ENCODE assay signal across 10 cellular contexts in genomic region chr2:42602218-42602936, GRCh38. TPM values are rescaled to one million over a fixed set of nuclear protein-coding genes. Genes with fewer than 3 reads are reported as not detected.
DNase-seq lines count a peak whose midpoint lies in the region; ATAC-seq, FAIRE-seq and TF ChIP-seq lines count a peak whose summit lies in the region.
"Had no signal": no experiment of that assay in that cellular context is flagged by ENCODE, and none has a peak within 500 bp of the region (broad histone marks: within the 10 kb centered on the region; RNA-seq: fewer than 3 reads in every experiment).

No MANE protein-coding gene starts in this region.

- H2BK5ac ChIP-seq in H1 (ENCODE audit: low read depth, low read length): no peak overlapping the region

- H4K8ac ChIP-seq in H1 (ENCODE audit: extremely low read depth, insufficient read depth, low read length): no peak overlapping the region

- no peak overlapping the region for H3K18ac ChIP-seq in H1 (ENCODE audit: extremely low read depth, low read length)

- H2BK12ac ChIP-seq in H1 (ENCODE audit: low read depth, low read length): no peak overlapping the region

- H3K4me1 ChIP-seq in H1 (replicated peaks in 1 of 4; ENCODE audit: control insufficient read depth in 3 of 4, insufficient read depth in 4 of 4, low read length in 3 of 4) (peaks cover 0 to 4% (median 0%) of the 10 kb centered on the region in 4 experiments; a peak in 1 of 7 replicates), foreskin keratinocyte (no peaks in the 10 kb centered on the region)

- H3K27me3 ChIP-seq in H1 (replicated peaks in 1 of 4; ENCODE audit: control insufficient read depth in 3 of 4, extremely low read depth in 1 of 4, insufficient read depth in 3 of 4, low read length in 3 of 4) (no peaks in the 10 kb centered on the region), foreskin keratinocyte (no peaks in the 10 kb centered on the region)

- WGBS in H1 (ENCODE audit: extremely low coverage in 1 of 2, insufficient coverage in 1 of 2, insufficient read length in 1 of 2, insufficient replicate concordance in 2 of 2, low coverage in 1 of 2, low lambda C conversion rate in 2 of 2, missing lambda C conversion rate in 1 of 2), 2 experiments: 85% methylated on average over 3 of the region's 3 CpGs; no CpG with 5 or more reads in 1 of the 2 experiments

- no peak overlapping the region for H3K9ac ChIP-seq in H1 (replicated peaks in 1 of 4; ENCODE audit: extremely low read depth in 1 of 4, low read depth in 3 of 4, low read length in 3 of 4)

- no peak overlapping the region for H4K5ac ChIP-seq in H1 (ENCODE audit: insufficient read length, low read depth, low read length)

- no peak for FAIRE-seq in H1 (lab: Jason Lieb, UNC)

- H2BK15ac ChIP-seq in H1 (ENCODE audit: low read length): no peak overlapping the region

- DNase-seq in DMS153 (lab: John Stamatoyannopoulos, UW) (peak; percentile 50), NCI-H2196 (lab: John Stamatoyannopoulos, UW; ENCODE audit: unreplicated experiment) (peak; percentile 68), H1 (ENCODE audit: low read depth in 1 of 2, low spot score in 2 of 2) (no peak), foreskin keratinocyte (no peak), midbrain (lab: John Stamatoyannopoulos, UW) (no peak), left cardiac atrium (no peak)
- DNase-seq in activated effector memory CD4-positive, alpha-beta T cell treated with anti-CD3 and anti-CD28 coated beads, Interleukin-2, amount 50 U/mL, for 16 hours: no peak
- DNase-seq: cortex of kidney; stimulated activated CD4-positive, alpha-beta T cell treated with anti-CD3 and anti-CD28 coated beads, Interleukin-4, amount 100 ng/mL, for 1 hour had no signal

- ATAC-seq in HG02642 (IDR thresholded peaks at IDR 0.05; ENCODE audit: poor library complexity, unreplicated experiment) (peak; percentile 42), foreskin keratinocyte (no peak), left cardiac atrium (no peak)

- H3K4ac ChIP-seq in H1 (replicated peaks; ENCODE audit: insufficient read length, low read depth, low read length): no peak overlapping the region

- no peak for TF ChIP-seq POLR2A in H1 (IDR thresholded peaks at IDR 0.05; ENCODE audit: control extremely low read depth in 1 of 2, low read depth in 2 of 2, low read length in 2 of 2)

- H3K14ac ChIP-seq in H1 (ENCODE audit: insufficient read length): no peak overlapping the region

- TF ChIP-seq EP300 in H1 (IDR thresholded peaks at IDR 0.05; ENCODE audit: borderline replicate concordance in 1 of 2, low read depth in 2 of 2, low read length in 2 of 2): no peak

- POLR2A ChIA-PET in H1 (lab: Charles Lee; ENCODE audit: partially characterized antibody): interaction anchor here (0.8 to 2.1 kb wide), 8 partner anchors 10 to 47 kb away, joined by 3 to 9 read pairs (median 4); no protein-coding TSS in a partner anchor

- H2AK5ac ChIP-seq in H1 (ENCODE audit: low read depth, low read length): no peak overlapping the region

- no peak overlapping the region for H3K27ac ChIP-seq in H1 (ENCODE audit: low read depth, low read length)
- no peak overlapping the region for H3K27ac ChIP-seq in foreskin keratinocyte

- H3K4me2 ChIP-seq in H1 (ENCODE audit: insufficient read depth in 1 of 2, low read depth in 2 of 2, low read length in 2 of 2): no peak overlapping the region

- H3K56ac ChIP-seq in H1 (replicated peaks; ENCODE audit: insufficient read length, low read depth, low read length): no peak overlapping the region

- no peak overlapping the region for H2AFZ ChIP-seq in H1 (ENCODE audit: low read length)

- no peaks in the 10 kb centered on the region for H3K23me2 ChIP-seq in H1 (ENCODE audit: low read depth, low read length)

- intact Hi-C loops in left cardiac atrium (cut with DNase I): no loop called here

- no peak overlapping the region for H3K4me3 ChIP-seq in H1 (ENCODE audit: extremely low read depth in 1 of 4, insufficient read depth in 2 of 4, low read depth in 3 of 4, low read length in 4 of 4)

- no peak for TF ChIP-seq CTCF in H1 (IDR thresholded peaks at IDR 0.05; ENCODE audit: control extremely low read depth in 1 of 3, insufficient read depth in 1 of 3, low read depth in 1 of 3, low read length in 3 of 3)
- no peak for TF ChIP-seq CTCF in foreskin keratinocyte (conservative IDR thresholded peaks at IDR 0.05)

- no peak overlapping the region for H3K23ac ChIP-seq in H1 (ENCODE audit: insufficient read length)

- H3K79me2 ChIP-seq in H1 (ENCODE audit: control insufficient read depth in 1 of 2, insufficient read depth in 2 of 2, low read length in 2 of 2): peaks cover 11 to 71% of the 10 kb centered on the region in 2 experiments

- H3K79me1 ChIP-seq in H1 (ENCODE audit: low read depth, low read length): no peaks in the 10 kb centered on the region; the same call in none of the 2 replicates

- H2BK120ac ChIP-seq in H1 (replicated peaks; ENCODE audit: low read depth, low read length): no peak overlapping the region

- H3K36me3 ChIP-seq in H1 (ENCODE audit: control insufficient read depth in 2 of 4, insufficient read depth in 4 of 4, low read length in 3 of 4): peaks cover 0 to 38% (median 3%) of the 10 kb centered on the region in 4 experiments; a peak in 4 of 8 replicates

- no peaks in the 10 kb centered on the region; a peak in 1 of 4 replicates for H3K9me3 ChIP-seq in H1 (ENCODE audit: insufficient read depth in 2 of 2, low read depth in 1 of 2, low read length in 1 of 2)

- no peak overlapping the region for H4K91ac ChIP-seq in H1 (replicated peaks; ENCODE audit: insufficient read length, low read length)

- TF ChIP-seq RAD21 in H1 (IDR thresholded peaks at IDR 0.05 in 1 of 2, conservative IDR thresholded peaks at IDR 0.05 in 1 of 2; ENCODE audit: low read depth in 2 of 2, low read length in 2 of 2): no peak

- H2BK20ac ChIP-seq in H1 (ENCODE audit: low read length): no peak overlapping the region

- H4K20me1 ChIP-seq in H1 (replicated peaks in 1 of 2; ENCODE audit: control insufficient read depth in 1 of 2, insufficient read depth in 2 of 2, low read length in 2 of 2): peaks cover 3 to 4% of the 10 kb centered on the region in 2 experiments

- CTCF ChIA-PET in H1 (lab: Charles Lee; ENCODE audit: partially characterized antibody): interaction anchor here (0.6 to 2.3 kb wide), 3 partner anchors 61 to 146 kb away, joined by 3 to 8 read pairs (median 4); no protein-coding TSS in a partner anchor

TF ChIP-seq in H1, 55 proteins besides CTCF, POLR2A, EP300 and RAD21:
- TF ChIP-seq HDAC2 (IDR thresholded peaks at IDR 0.05; ENCODE audit: borderline replicate concordance in 1 of 2, low read depth in 2 of 2, low read length in 2 of 2) (no peak), TEAD4 (IDR thresholded peaks at IDR 0.05; ENCODE audit: low read depth, low read length) (no peak), CHD1 (IDR thresholded peaks at IDR 0.05; ENCODE audit: low read depth, low read length) (no peak), MAFK (IDR thresholded peaks at IDR 0.05; ENCODE audit: low read depth, low read length) (peak; percentile 48; the same call in 1 of the 2 replicates)

RNA-seq across cellular contexts. Expression of gene MTA3, which starts 33.9 kb away (rescaled TPM):
- 184 and 197 TPM in 2 replicates for total RNA-seq in H1 (2021; fragmentation: NEBNext Ultra II Directional; extraction: Animal tissue kit (Norgen Biotek cat#: 25700))
- polyA plus RNA-seq in H1 (2011; rRNA removed): 106 and 125 TPM in 2 replicates
- polyA plus RNA-seq in H1 (2011; cell fraction: cytosol; rRNA removed): 153 TPM
- polyA plus RNA-seq in H1 (2011; cell fraction: nucleus; rRNA removed): 79.8 TPM
- polyA plus RNA-seq in H1 (2012, experiment 1 of 2): 146 to 179 TPM (median 156 TPM) in 4 replicates
- polyA plus RNA-seq in H1 (2012, experiment 2 of 2): 33.2 TPM
- polyA plus RNA-seq in H1 (2013, experiment 1 of 2): 117 TPM
- polyA plus RNA-seq in H1 (2013, experiment 2 of 2): 125 TPM
- polyA minus RNA-seq in H1 (2011; rRNA and poly(A)+ RNA removed): 124 and 135 TPM in 2 replicates
- polyA minus RNA-seq in H1 (2011; cell fraction: cytosol; rRNA and poly(A)+ RNA removed): 72.2 TPM
- polyA minus RNA-seq in H1 (2011; cell fraction: nucleus; rRNA and poly(A)+ RNA removed): 120 TPM
- 24.5 and 25.7 TPM in 2 replicates for total RNA-seq in foreskin keratinocyte
- 22.6 and 24.0 TPM in 2 replicates for polyA plus RNA-seq in foreskin keratinocyte
- total RNA-seq in left cardiac atrium: 10 to 100 TPM; 20.9 to 21.8 TPM

Comparison
In these comparisons a context has a peak if more than half of its experiments do, and no peak if none do; other contexts are left out.
1. DNase-seq: peak in DMS153 (single experiment) and NCI-H2196 (single experiment); none in H1 (0 of 2), foreskin keratinocyte (0 of 2), midbrain (single experiment), left cardiac atrium (single experiment) and activated effector memory CD4-positive, alpha-beta T cell treated with anti-CD3 and anti-CD28 coated beads, Interleukin-2, amount 50 U/mL, for 16 hours (single experiment).